In the genomic region with DNA sequence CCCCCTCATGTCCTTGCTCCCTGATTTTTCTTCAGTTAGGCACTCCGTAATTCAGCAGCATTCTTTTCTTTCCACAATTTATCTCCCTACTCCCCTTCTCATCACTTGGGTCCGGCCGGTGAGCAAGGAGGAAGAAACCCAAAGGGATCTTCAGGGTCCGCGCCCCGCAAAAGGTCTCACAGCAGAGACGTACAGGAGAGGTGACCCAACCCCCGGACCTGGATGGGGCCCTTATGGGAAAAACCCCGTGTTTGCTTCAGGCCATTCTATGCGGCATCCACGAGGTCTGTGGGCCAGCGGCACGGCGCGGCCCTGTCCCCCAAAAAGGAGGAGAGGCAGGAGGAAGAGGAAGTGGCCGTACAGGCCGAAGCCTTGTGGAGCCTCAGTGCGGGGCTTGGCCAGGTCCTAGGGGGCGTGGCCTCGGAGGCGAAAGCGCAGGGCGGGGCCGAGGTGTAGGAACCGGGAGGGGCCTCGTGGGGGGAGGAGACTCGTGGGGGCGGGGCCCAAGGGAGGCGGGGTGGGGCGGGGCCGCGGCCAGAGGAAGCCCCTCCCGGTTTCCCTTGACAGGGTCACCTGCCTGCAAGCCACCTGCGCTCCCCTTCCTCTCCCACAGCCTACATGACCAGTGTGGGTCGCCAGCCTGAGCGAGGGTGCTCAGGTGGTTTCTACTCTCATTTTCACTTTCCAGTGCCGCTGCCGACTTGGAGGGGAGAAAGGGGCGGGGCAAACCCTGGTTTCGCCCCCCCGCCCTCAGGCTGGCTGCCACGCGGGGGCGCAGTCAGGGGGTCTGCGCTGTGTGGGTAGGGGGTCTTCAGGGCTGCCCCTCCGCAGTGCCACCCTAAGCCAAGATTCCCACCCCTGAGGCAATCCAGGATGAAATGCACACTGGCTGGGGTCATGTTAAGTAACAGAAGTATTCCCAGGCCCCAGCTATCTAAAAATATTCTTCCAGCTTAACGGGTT, we compare ENCODE assay signal across 1 cellular context.
TF ChIP-seq lines count a peak whose summit lies in the region.

No MANE protein-coding gene starts in this region.

TF ChIP-seq in HepG2, 621 proteins besides CTCF, POLR2A, EP300 and RAD21 (continued from another document and continues in another):
- no peak for TF ChIP-seq NAIF1 (CRISPR knock-in tag; IDR thresholded peaks at IDR 0.05; ENCODE audit: borderline replicate concordance)
- peak; percentile 55; the same call in 1 of the 2 replicates for TF ChIP-seq ARID4A (CRISPR knock-in tag; IDR thresholded peaks at IDR 0.05; ENCODE audit: borderline replicate concordance)
- no peak for TF ChIP-seq NFYC (CRISPR knock-in tag; IDR thresholded peaks at IDR 0.05)
- TF ChIP-seq IKZF1 (IDR thresholded peaks at IDR 0.05), result no peak
- TF ChIP-seq MYC (CRISPR knock-in tag; IDR thresholded peaks at IDR 0.05; ENCODE audit: borderline replicate concordance), result peak; percentile 53; the same call in 1 of the 2 replicates
- TF ChIP-seq SCMH1 (CRISPR knock-in tag; IDR thresholded peaks at IDR 0.05; ENCODE audit: borderline replicate concordance), result no peak
- TF ChIP-seq HOMEZ (CRISPR knock-in tag; IDR thresholded peaks at IDR 0.05; ENCODE audit: low read depth), result no peak
- TF ChIP-seq ZZZ3 (CRISPR knock-in tag; IDR thresholded peaks at IDR 0.05; ENCODE audit: borderline replicate concordance), result no peak
- TF ChIP-seq, protein P1, sequence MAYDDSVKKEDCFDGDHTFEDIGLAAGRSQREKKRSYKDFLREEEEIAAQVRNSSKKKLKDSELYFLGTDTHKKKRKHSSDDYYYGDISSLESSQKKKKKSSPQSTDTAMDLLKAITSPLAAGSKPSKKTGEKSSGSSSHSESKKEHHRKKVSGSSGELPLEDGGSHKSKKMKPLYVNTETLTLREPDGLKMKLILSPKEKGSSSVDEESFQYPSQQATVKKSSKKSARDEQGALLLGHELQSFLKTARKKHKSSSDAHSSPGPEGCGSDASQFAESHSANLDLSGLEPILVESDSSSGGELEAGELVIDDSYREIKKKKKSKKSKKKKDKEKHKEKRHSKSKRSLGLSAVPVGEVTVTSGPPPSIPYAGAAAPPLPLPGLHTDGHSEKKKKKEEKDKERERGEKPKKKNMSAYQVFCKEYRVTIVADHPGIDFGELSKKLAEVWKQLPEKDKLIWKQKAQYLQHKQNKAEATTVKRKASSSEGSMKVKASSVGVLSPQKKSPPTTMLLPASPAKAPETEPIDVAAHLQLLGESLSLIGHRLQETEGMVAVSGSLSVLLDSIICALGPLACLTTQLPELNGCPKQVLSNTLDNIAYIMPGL (CRISPR knock-in tag; IDR thresholded peaks at IDR 0.05; ENCODE audit: borderline replicate concordance in 1 of 2, low read depth in 1 of 2), result peak; percentile 65 to 80; a peak in 2 of 4 replicates
- TF ChIP-seq ESRRA (CRISPR knock-in tag; IDR thresholded peaks at IDR 0.05; ENCODE audit: low read depth), result no peak
- no peak for TF ChIP-seq SIN3B (IDR thresholded peaks at IDR 0.05; ENCODE audit: low read length)
- TF ChIP-seq, protein P2, sequence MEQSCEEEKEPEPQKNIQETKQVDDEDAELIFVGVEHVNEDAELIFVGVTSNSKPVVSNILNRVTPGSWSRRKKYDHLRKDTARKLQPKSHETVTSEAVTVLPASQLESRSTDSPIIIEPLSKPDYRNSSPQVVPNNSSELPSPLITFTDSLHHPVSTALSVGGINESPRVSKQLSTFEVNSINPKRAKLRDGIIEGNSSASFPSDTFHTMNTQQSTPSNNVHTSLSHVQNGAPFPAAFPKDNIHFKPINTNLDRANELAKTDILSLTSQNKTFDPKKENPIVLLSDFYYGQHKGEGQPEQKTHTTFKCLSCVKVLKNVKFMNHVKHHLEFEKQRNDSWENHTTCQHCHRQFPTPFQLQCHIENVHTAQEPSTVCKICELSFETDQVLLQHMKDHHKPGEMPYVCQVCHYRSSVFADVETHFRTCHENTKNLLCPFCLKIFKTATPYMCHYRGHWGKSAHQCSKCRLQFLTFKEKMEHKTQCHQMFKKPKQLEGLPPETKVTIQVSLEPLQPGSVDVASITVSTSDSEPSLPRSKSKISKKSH (CRISPR knock-in tag; IDR thresholded peaks at IDR 0.05; ENCODE audit: borderline replicate concordance), result 0 out of 2 replicates have a peak, but pooled peaks have one; percentile 67
- TF ChIP-seq ZNF577 (CRISPR knock-in tag; IDR thresholded peaks at IDR 0.05; ENCODE audit: borderline replicate concordance, low read depth), result no peak
- TF ChIP-seq RARG (CRISPR knock-in tag; IDR thresholded peaks at IDR 0.05; ENCODE audit: low read depth), result no peak
- no peak for TF ChIP-seq FOXK1 (CRISPR knock-in tag; IDR thresholded peaks at IDR 0.05; ENCODE audit: borderline replicate concordance, low read depth)
- TF ChIP-seq, protein P3, sequence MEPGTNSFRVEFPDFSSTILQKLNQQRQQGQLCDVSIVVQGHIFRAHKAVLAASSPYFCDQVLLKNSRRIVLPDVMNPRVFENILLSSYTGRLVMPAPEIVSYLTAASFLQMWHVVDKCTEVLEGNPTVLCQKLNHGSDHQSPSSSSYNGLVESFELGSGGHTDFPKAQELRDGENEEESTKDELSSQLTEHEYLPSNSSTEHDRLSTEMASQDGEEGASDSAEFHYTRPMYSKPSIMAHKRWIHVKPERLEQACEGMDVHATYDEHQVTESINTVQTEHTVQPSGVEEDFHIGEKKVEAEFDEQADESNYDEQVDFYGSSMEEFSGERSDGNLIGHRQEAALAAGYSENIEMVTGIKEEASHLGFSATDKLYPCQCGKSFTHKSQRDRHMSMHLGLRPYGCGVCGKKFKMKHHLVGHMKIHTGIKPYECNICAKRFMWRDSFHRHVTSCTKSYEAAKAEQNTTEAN (CRISPR knock-in tag; conservative IDR thresholded peaks at IDR 0.05), result no peak
- peak; percentile 47; the same call in 1 of the 2 replicates for TF ChIP-seq ZNF362 (CRISPR knock-in tag; IDR thresholded peaks at IDR 0.05; ENCODE audit: borderline replicate concordance)
- TF ChIP-seq LBX2 (CRISPR knock-in tag; IDR thresholded peaks at IDR 0.05; ENCODE audit: borderline replicate concordance), result no peak
- TF ChIP-seq ZNF549 (CRISPR knock-in tag; IDR thresholded peaks at IDR 0.05), result no peak
- TF ChIP-seq, protein P4, sequence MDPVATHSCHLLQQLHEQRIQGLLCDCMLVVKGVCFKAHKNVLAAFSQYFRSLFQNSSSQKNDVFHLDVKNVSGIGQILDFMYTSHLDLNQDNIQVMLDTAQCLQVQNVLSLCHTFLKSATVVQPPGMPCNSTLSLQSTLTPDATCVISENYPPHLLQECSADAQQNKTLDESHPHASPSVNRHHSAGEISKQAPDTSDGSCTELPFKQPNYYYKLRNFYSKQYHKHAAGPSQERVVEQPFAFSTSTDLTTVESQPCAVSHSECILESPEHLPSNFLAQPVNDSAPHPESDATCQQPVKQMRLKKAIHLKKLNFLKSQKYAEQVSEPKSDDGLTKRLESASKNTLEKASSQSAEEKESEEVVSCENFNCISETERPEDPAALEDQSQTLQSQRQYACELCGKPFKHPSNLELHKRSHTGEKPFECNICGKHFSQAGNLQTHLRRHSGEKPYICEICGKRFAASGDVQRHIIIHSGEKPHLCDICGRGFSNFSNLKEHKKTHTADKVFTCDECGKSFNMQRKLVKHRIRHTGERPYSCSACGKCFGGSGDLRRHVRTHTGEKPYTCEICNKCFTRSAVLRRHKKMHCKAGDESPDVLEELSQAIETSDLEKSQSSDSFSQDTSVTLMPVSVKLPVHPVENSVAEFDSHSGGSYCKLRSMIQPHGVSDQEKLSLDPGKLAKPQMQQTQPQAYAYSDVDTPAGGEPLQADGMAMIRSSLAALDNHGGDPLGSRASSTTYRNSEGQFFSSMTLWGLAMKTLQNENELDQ (CRISPR knock-in tag; IDR thresholded peaks at IDR 0.05; ENCODE audit: borderline replicate concordance), result no peak
- TF ChIP-seq ZNF615 (CRISPR knock-in tag; IDR thresholded peaks at IDR 0.05; ENCODE audit: borderline replicate concordance), result no peak
- TF ChIP-seq HMGA1 (CRISPR knock-in tag; conservative IDR thresholded peaks at IDR 0.05), result no peak
- TF ChIP-seq ZBTB26 (CRISPR knock-in tag; IDR thresholded peaks at IDR 0.05; ENCODE audit: borderline replicate concordance), result 0 out of 2 replicates have a peak, but pooled peaks have one; percentile 12
- no peak for TF ChIP-seq FOXA3 (CRISPR knock-in tag; IDR thresholded peaks at IDR 0.05)
- 0 out of 2 replicates have a peak, but pooled peaks have one; percentile 53 for TF ChIP-seq ZFP90 (CRISPR knock-in tag; IDR thresholded peaks at IDR 0.05; ENCODE audit: borderline replicate concordance)
- no peak for TF ChIP-seq MATR3 (CRISPR knock-in tag; IDR thresholded peaks at IDR 0.05)
- no peak for TF ChIP-seq ZNF644 (CRISPR knock-in tag; IDR thresholded peaks at IDR 0.05; ENCODE audit: low read depth)
- no peak for TF ChIP-seq NCOA5 (CRISPR knock-in tag; IDR thresholded peaks at IDR 0.05)
- no peak for TF ChIP-seq NFRKB (IDR thresholded peaks at IDR 0.05)
- TF ChIP-seq MTF2 (CRISPR knock-in tag; IDR thresholded peaks at IDR 0.05; ENCODE audit: borderline replicate concordance), result no peak
- TF ChIP-seq TGIF2 (CRISPR knock-in tag; IDR thresholded peaks at IDR 0.05), result no peak
- no peak for TF ChIP-seq STAT5B (CRISPR knock-in tag; IDR thresholded peaks at IDR 0.05)
- TF ChIP-seq GTF3A (CRISPR knock-in tag; conservative IDR thresholded peaks at IDR 0.05), result no peak
- TF ChIP-seq ZMYM2 (CRISPR knock-in tag; IDR thresholded peaks at IDR 0.05), result no peak
- TF ChIP-seq, protein P5, sequence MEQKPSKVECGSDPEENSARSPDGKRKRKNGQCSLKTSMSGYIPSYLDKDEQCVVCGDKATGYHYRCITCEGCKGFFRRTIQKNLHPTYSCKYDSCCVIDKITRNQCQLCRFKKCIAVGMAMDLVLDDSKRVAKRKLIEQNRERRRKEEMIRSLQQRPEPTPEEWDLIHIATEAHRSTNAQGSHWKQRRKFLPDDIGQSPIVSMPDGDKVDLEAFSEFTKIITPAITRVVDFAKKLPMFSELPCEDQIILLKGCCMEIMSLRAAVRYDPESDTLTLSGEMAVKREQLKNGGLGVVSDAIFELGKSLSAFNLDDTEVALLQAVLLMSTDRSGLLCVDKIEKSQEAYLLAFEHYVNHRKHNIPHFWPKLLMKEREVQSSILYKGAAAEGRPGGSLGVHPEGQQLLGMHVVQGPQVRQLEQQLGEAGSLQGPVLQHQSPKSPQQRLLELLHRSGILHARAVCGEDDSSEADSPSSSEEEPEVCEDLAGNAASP (CRISPR knock-in tag; IDR thresholded peaks at IDR 0.05; ENCODE audit: borderline replicate concordance), result no peak; the same call in 1 of the 2 replicates
